In the genomic region with DNA sequence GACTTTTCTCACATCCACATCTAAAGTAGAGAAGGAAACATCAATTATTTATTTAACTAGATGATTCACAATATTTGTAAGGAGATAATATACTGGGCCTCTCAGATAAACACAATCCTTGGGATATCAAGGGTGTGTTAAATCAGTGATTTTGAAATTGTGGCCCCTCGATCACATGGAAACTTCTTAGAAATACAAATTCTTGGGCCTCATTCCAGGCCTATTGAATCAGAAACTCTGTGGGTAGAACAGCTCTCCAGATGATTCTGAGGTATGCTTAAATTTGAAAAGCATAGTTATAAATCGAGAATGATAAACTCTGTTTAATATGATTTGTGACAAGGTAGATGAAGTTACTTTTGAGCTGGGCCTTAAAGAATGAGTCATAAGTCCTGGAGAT, we compare ENCODE assay signal across 26 cellular contexts.
DNase-seq lines count a peak whose midpoint lies in the region; ATAC-seq and TF ChIP-seq lines count a peak whose summit lies in the region.
"Had no signal": no experiment of that assay in that cellular context is flagged by ENCODE, and none has a peak within 500 bp of the region (broad histone marks: within the 10 kb centered on the region; RNA-seq: fewer than 3 reads in every experiment).

No MANE protein-coding gene starts in this region.

- no peaks in the 10 kb centered on the region for H3F3A ChIP-seq in PC-3 (ENCODE audit: low read length, unreplicated experiment)

- no peak overlapping the region for H3K4me3 Mint-ChIP-seq in CD4-positive, alpha-beta T cell
- no peak overlapping the region for H3K4me3 Mint-ChIP-seq in central memory CD8-positive, alpha-beta T cell
- no peak overlapping the region for H3K4me3 Mint-ChIP-seq in naive thymus-derived CD4-positive, alpha-beta T cell
- H3K4me3 Mint-ChIP-seq: activated naive CD4-positive, alpha-beta T cell treated with anti-CD3 and anti-CD28 coated beads for 36 hours; immature natural killer cell; nephron; stimulated activated memory B cell treated with anti-CD40 and anti-IgM and Interleukin-4, amounts not matched to agents 10 μg/mL and 1 μg/mL and 100 μg/mL, for 72 hours; T-helper 17 cell had no signal

- no TSS peak for BruUV-seq in PC-3 (replicated peaks; lab: Mats Ljungman, UMichigan)

- H3K9ac ChIP-seq in PC-3 (ENCODE audit: low read length) = no peak overlapping the region

- no peak overlapping the region for H3K27ac ChIP-seq in CD4-positive, alpha-beta T cell (ENCODE audit: low read depth, low read length)
- H3K27ac ChIP-seq in naive thymus-derived CD4-positive, alpha-beta T cell (ENCODE audit: low read depth, low read length) = no peak overlapping the region
- H3K27ac ChIP-seq in PC-3 (ENCODE audit: low read length) = no peak overlapping the region
- H3K27ac ChIP-seq: epithelial cell of prostate, hepatocyte, ovary, right atrium auricular region, thoracic aorta, vagina had no signal

- H3K9me2 ChIP-seq in PC-3 (replicated peaks; ENCODE audit: low read length) = no peaks in the 10 kb centered on the region

- CTCF ChIA-PET in CD4-positive, alpha-beta T cell (lab: Charles Lee) = interaction anchor here (2.1 kb wide), 1 partner anchor 333 kb away, joined by 6 read pairs; no protein-coding TSS in a partner anchor
- CTCF ChIA-PET in naive thymus-derived CD4-positive, alpha-beta T cell (lab: Charles Lee) = no interaction called here
- CTCF ChIA-PET in PC-3 (lab: Charles Lee) = no interaction called here

- no peaks in the 10 kb centered on the region for H3K27me3 Mint-ChIP-seq in CD4-positive, alpha-beta T cell
- H3K27me3 Mint-ChIP-seq in central memory CD8-positive, alpha-beta T cell = no peaks in the 10 kb centered on the region
- H3K27me3 Mint-ChIP-seq in naive thymus-derived CD4-positive, alpha-beta T cell = no peaks in the 10 kb centered on the region
- H3K27me3 Mint-ChIP-seq: CD8-positive, alpha-beta memory T cell; stimulated activated memory B cell treated with anti-CD40 and anti-IgM and Interleukin-4, amounts not matched to agents 10 μg/mL and 1 μg/mL and 100 μg/mL, for 72 hours; T-helper 17 cell had no signal

- POLR2A ChIA-PET in CD4-positive, alpha-beta T cell (lab: Charles Lee) = interaction anchor here (0.6 to 2.9 kb wide), 2 partner anchors 133 to 135 kb away, joined by 3 to 10 read pairs; a partner anchor contains a TSS
- POLR2A ChIA-PET in naive thymus-derived CD4-positive, alpha-beta T cell (lab: Charles Lee) = interaction anchor here (1.0 to 3.8 kb wide), 3 partner anchors 27 to 135 kb away, joined by 3 to 18 read pairs (median 5); a partner anchor contains a TSS
- POLR2A ChIA-PET in PC-3 (lab: Charles Lee; ENCODE audit: unreplicated experiment) = no interaction called here

- H3K4me2 ChIP-seq in PC-3 (ENCODE audit: low read length) = no peak overlapping the region
- H3K4me2 ChIP-seq: hepatocyte had no signal

- H4K20me1 ChIP-seq in PC-3 (ENCODE audit: low read length) = no peaks in the 10 kb centered on the region

- intact Hi-C loops in CD4-positive, alpha-beta T cell (cut with DNase I, micrococcal nuclease) = loop anchor here (5.0 kb wide), 4 partner anchors 187 to 523 kb away; no protein-coding TSS in a partner anchor
- intact Hi-C loops in naive thymus-derived CD4-positive, alpha-beta T cell (cut with micrococcal nuclease) = loop anchor here (2.0 to 10.0 kb wide), 8 partner anchors 43 to 943 kb away; a partner anchor contains a TSS
- intact Hi-C loops in PC-3 (cut with micrococcal nuclease) = loop anchor here (5.0 kb wide), 1 partner anchor 193 kb away; no protein-coding TSS in a partner anchor

- no peak overlapping the region for H3K4me3 ChIP-seq in naive thymus-derived CD4-positive, alpha-beta T cell (ENCODE audit: low read length)
- H3K4me3 ChIP-seq in PC-3 (ENCODE audit: low read length) = no peak overlapping the region
- H3K4me3 ChIP-seq: hepatocyte, ovary, right atrium auricular region, thoracic aorta, vagina had no signal

- H3K4me1 ChIP-seq in naive thymus-derived CD4-positive, alpha-beta T cell (ENCODE audit: control insufficient read depth in 2 of 2, insufficient read depth in 2 of 2, low read length in 2 of 2) = peaks cover 5 to 9% of the 10 kb centered on the region in 2 donors
- H3K4me1 ChIP-seq in PC-3 (ENCODE audit: insufficient read depth, low read length) = no peaks in the 10 kb centered on the region
- H3K4me1 ChIP-seq: right atrium auricular region, vagina had no signal

- no peaks in the 10 kb centered on the region for H3K79me2 ChIP-seq in PC-3 (ENCODE audit: low read length)
- H3K79me2 ChIP-seq: hepatocyte had no signal

- H3K9me3 Mint-ChIP-seq in CD4-positive, alpha-beta T cell = no peaks in the 10 kb centered on the region
- no peaks in the 10 kb centered on the region for H3K9me3 Mint-ChIP-seq in central memory CD8-positive, alpha-beta T cell
- H3K9me3 Mint-ChIP-seq in naive thymus-derived CD4-positive, alpha-beta T cell = peaks cover 0 to 9% (median 0%) of the 10 kb centered on the region in 11 donors
- H3K9me3 Mint-ChIP-seq: CD8-positive, alpha-beta memory T cell; immature natural killer cell; stimulated activated memory B cell treated with anti-CD40 and anti-IgM and Interleukin-4, amounts not matched to agents 10 μg/mL and 1 μg/mL and 100 μg/mL, for 72 hours had no signal

- no peak for ATAC-seq in CD4-positive, alpha-beta T cell (ENCODE audit: poor library complexity)
- ATAC-seq in central memory CD8-positive, alpha-beta T cell (replicated peaks; ENCODE audit: extremely low read depth, poor library complexity, severe bottlenecking) = no peak
- no peak for ATAC-seq in naive thymus-derived CD4-positive, alpha-beta T cell
- ATAC-seq in GM18870 (IDR thresholded peaks at IDR 0.05; ENCODE audit: unreplicated experiment) (no peak), PC-3 (no peak)
- ATAC-seq: stimulated activated memory B cell treated with anti-CD40 and anti-IgM and Interleukin-4, amounts not matched to agents 10 μg/mL and 1 μg/mL and 100 μg/mL, for 72 hours; T-helper 17 cell had no signal

- no peaks in the 10 kb centered on the region for H3K9me3 ChIP-seq in CD4-positive, alpha-beta T cell (ENCODE audit: control insufficient read depth, low read length)
- H3K9me3 ChIP-seq in naive thymus-derived CD4-positive, alpha-beta T cell (ENCODE audit: control insufficient read depth in 2 of 3, low read length in 3 of 3) = no peaks in the 10 kb centered on the region
- no peaks in the 10 kb centered on the region for H3K9me3 ChIP-seq in PC-3 (ENCODE audit: low read length)
- H3K9me3 ChIP-seq: ovary, thoracic aorta, vagina had no signal

- no peaks in the 10 kb centered on the region for H3K36me3 Mint-ChIP-seq in CD4-positive, alpha-beta T cell (ENCODE audit: low read depth)
- peaks cover 1% of the 10 kb centered on the region for H3K36me3 Mint-ChIP-seq in central memory CD8-positive, alpha-beta T cell (ENCODE audit: insufficient read depth)
- peaks cover 0 to 12% (median 0%) of the 10 kb centered on the region in 5 donors for H3K36me3 Mint-ChIP-seq in naive thymus-derived CD4-positive, alpha-beta T cell
- H3K36me3 Mint-ChIP-seq: CD8-positive, alpha-beta memory T cell; immature natural killer cell; stimulated activated memory B cell treated with anti-CD40 and anti-IgM and Interleukin-4, amounts not matched to agents 10 μg/mL and 1 μg/mL and 100 μg/mL, for 72 hours had no signal

- H3K27ac Mint-ChIP-seq in CD4-positive, alpha-beta T cell = peak overlapping the region; percentile 59
- peak overlapping the region; percentile 19 for H3K27ac Mint-ChIP-seq in central memory CD8-positive, alpha-beta T cell (ENCODE audit: low read depth)
- H3K27ac Mint-ChIP-seq in naive thymus-derived CD4-positive, alpha-beta T cell = peak overlapping the region in 6 of 9 donors; percentile 18 to 55 (median 39)
- H3K27ac Mint-ChIP-seq: activated naive CD4-positive, alpha-beta T cell treated with anti-CD3 and anti-CD28 coated beads for 36 hours; immature natural killer cell; nephron; stimulated activated memory B cell treated with anti-CD40 and anti-IgM and Interleukin-4, amounts not matched to agents 10 μg/mL and 1 μg/mL and 100 μg/mL, for 72 hours; T-helper 17 cell had no signal

- no peak for DNase-seq in CD4-positive, alpha-beta T cell
- peak; percentile 21 for DNase-seq in LHCN-M2 (ENCODE audit: low read depth)
- DNase-seq in central memory CD8-positive, alpha-beta T cell (ENCODE audit: low spot score in 2 of 2) = no peak
- no peak for DNase-seq in naive thymus-derived CD4-positive, alpha-beta T cell
- no peak for DNase-seq in LoVo (ENCODE audit: low spot score)
- no peak for DNase-seq in COR-L47 (lab: John Stamatoyannopoulos, UW)
- DNase-seq in PC-3 = no peak
- DNase-seq: activated naive CD4-positive, alpha-beta T cell treated with anti-CD3 and anti-CD28 coated beads for 36 hours; activated T-cell treated with anti-CD3 and anti-CD28 coated beads, Interleukin-2, amount 50 U/mL, for 48 hours; CD8-positive, alpha-beta memory T cell; DMS153; GDM1; immature natural killer cell; NCI-H146; NCI-H510A treated with DMSO at 0.1 percent for 48 hours; ovary; stimulated activated CD4-positive, alpha-beta T cell treated with anti-CD3 and anti-CD28 coated beads, Interleukin-4, amount 100 ng/mL, for 1 hour; T-helper 17 cell had no signal

- no peaks in the 10 kb centered on the region for H3K36me3 ChIP-seq in naive thymus-derived CD4-positive, alpha-beta T cell (ENCODE audit: control insufficient read depth in 2 of 3, insufficient read depth in 3 of 3, low read length in 3 of 3)
- no peaks in the 10 kb centered on the region for H3K36me3 ChIP-seq in PC-3 (ENCODE audit: low read depth, low read length)
- H3K36me3 ChIP-seq: ovary, right atrium auricular region, thoracic aorta, vagina had no signal

- no peak for TF ChIP-seq CTCF in CD4-positive, alpha-beta T cell (IDR thresholded peaks at IDR 0.05)
- TF ChIP-seq CTCF in PC-3 (conservative IDR thresholded peaks at IDR 0.05; ENCODE audit: low read depth, low read length) = no peak

- no peak overlapping the region for H2AFZ ChIP-seq in PC-3 (ENCODE audit: low read length)
- H2AFZ ChIP-seq: hepatocyte had no signal

- peaks cover 32% of the 10 kb centered on the region for H3K4me1 Mint-ChIP-seq in CD4-positive, alpha-beta T cell (ENCODE audit: low read depth)
- peaks cover 20% of the 10 kb centered on the region for H3K4me1 Mint-ChIP-seq in central memory CD8-positive, alpha-beta T cell
- H3K4me1 Mint-ChIP-seq in naive thymus-derived CD4-positive, alpha-beta T cell = peaks cover 6 to 50% (median 25%) of the 10 kb centered on the region in 7 donors

- no peaks in the 10 kb centered on the region for H3K27me3 ChIP-seq in CD4-positive, alpha-beta T cell (ENCODE audit: control insufficient read depth, insufficient read depth, low read length)
- no peaks in the 10 kb centered on the region for H3K27me3 ChIP-seq in naive thymus-derived CD4-positive, alpha-beta T cell (ENCODE audit: control insufficient read depth in 2 of 2, insufficient read depth in 2 of 2, low read length in 2 of 2)
- H3K27me3 ChIP-seq in PC-3 (ENCODE audit: low read length) = no peaks in the 10 kb centered on the region; the same call in 1 of the 2 replicates
- H3K27me3 ChIP-seq: hepatocyte, ovary, right atrium auricular region, vagina had no signal
